ENCODE assay signal across 1 cellular context in the genomic region with DNA sequence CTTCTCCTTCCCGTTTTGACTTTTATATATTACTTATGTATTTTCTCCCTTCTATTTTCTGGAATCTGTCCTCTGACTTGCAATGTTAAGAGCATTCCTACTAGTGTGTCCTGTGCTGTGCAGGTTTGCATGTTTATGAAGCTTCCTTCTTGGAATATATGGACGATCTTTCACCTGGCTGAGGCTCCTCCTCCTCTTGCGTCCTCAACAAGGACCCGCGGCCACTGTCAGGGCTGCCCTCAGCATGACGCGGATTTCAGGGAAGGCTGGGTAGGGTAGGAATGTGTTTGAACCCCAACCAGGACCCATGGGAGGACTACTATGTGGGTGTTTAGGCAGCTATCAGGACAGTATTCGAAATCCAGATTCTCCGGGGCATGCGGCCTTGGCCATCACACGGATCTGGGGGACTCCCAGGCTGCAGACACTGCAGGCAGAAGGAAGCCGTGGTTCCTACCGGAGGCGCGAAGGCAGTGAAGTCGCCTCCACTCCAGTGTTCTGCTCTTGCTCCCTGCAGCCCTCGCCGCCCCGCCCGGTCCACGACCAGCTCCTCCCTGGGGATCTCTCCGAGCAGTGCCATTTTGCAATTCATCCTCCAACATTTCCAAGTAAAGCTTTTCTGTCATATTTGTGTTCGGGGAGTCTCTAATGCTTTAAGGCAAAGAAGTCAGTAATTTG.
TF ChIP-seq lines count a peak whose summit lies in the region.

No MANE protein-coding gene starts in this region.

TF ChIP-seq in A549, 52 proteins besides CTCF, POLR2A, EP300 and RAD21 (continued from another document):
- TF ChIP-seq HMGXB4 (CRISPR knock-in tag; IDR thresholded peaks at IDR 0.05; ENCODE audit: borderline replicate concordance) (no peak), SREBF2 (IDR thresholded peaks at IDR 0.05) (no peak), HOXB13 (CRISPR knock-in tag; IDR thresholded peaks at IDR 0.05; ENCODE audit: low read depth) (no peak), ZSCAN20 (CRISPR knock-in tag; IDR thresholded peaks at IDR 0.05) (no peak)
